In the genomic region with DNA sequence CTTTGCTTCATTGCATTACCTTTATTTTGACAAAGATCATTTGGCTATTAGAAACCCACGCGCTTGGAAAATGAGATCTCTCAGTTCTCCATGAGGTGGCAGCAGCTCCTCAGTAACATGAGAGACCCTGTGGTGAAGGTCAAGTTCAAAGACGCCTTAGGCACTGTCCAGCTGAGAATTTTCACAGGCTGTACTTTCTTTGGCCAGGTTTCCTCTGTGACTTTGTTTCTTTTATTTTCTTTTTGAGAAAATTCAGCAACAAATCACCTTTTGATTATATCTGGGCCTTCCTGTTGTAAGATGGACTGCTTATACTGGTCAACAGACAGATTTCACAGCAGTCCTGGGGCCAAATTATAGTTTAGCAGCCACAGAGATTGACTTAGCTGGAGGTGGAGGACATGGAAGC, we compare ENCODE assay signal across 8 cellular contexts. TPM values are rescaled to one million over a fixed set of nuclear protein-coding genes. Genes with fewer than 3 reads are reported as not detected.
DNase-seq lines count a peak whose midpoint lies in the region; ATAC-seq, FAIRE-seq and TF ChIP-seq lines count a peak whose summit lies in the region.

No MANE protein-coding gene starts in this region.

- H3K9me2 ChIP-seq in DOHH2 (replicated peaks; ENCODE audit: control insufficient read depth, low read length), result no peaks in the 10 kb centered on the region

- CTCF ChIA-PET in HEK293 (lab: Yijun Ruan, JAX), result interaction anchor here (0.6 to 3.3 kb wide), 11 partner anchors 8 to 835 kb away, joined by 3 to 13 read pairs (median 3); no protein-coding TSS in a partner anchor

- no peaks in the 10 kb centered on the region for H3K9me3 ChIP-seq in DOHH2 (ENCODE audit: control insufficient read depth, insufficient read depth, low read length)
- H3K9me3 ChIP-seq in HEK293 (ENCODE audit: control insufficient read depth, insufficient read depth, low read depth, low read length), result no peaks in the 10 kb centered on the region
- no peaks in the 10 kb centered on the region for H3K9me3 ChIP-seq in small intestine (ENCODE audit: control insufficient read depth, low read depth)

- no peaks in the 10 kb centered on the region for H4K20me1 ChIP-seq in DOHH2 (ENCODE audit: control insufficient read depth, insufficient read depth, low read depth, low read length)

- peak; percentile 18 for DNase-seq in 8988T
- DNase-seq in NCI-H82 treated with DMSO at 0.1 percent for 48 hours (lab: John Stamatoyannopoulos, UW; ENCODE audit: unreplicated experiment), result peak; percentile 13
- DNase-seq in amniotic stem cell (lab: John Stamatoyannopoulos, UW), result peak; percentile 49
- peak; percentile 35 for DNase-seq in hepatic stellate cell (ENCODE audit: low spot score)
- DNase-seq in small intestine, result peak; percentile 70

- FAIRE-seq in small intestine (lab: Jason Lieb, UNC), result peak; percentile 26

- H3K36me3 ChIP-seq in DOHH2 (ENCODE audit: control insufficient read depth, low read length) (no peaks in the 10 kb centered on the region), HEK293 (ENCODE audit: control insufficient read depth in 2 of 2, insufficient read depth in 1 of 2, low read length in 2 of 2) (no peaks in the 10 kb centered on the region), small intestine (ENCODE audit: control insufficient read depth in 2 of 2, insufficient read depth in 2 of 2, low read length in 2 of 2) (no peaks in the 10 kb centered on the region)

- no peak overlapping the region for H3K4me2 ChIP-seq in DOHH2 (ENCODE audit: low read length)

- POLR2A ChIA-PET in HEK293 (lab: Yijun Ruan, JAX), result interaction anchor here (1.5 kb wide), 1 partner anchor 55 kb away, joined by 3 read pairs; the partner anchor contains the start of gene RAB18

- ATAC-seq in HG03457 (IDR thresholded peaks at IDR 0.05; ENCODE audit: unreplicated experiment), result no peak

- TF ChIP-seq CTCF in DOHH2 (IDR thresholded peaks at IDR 0.05; ENCODE audit: low read depth, low read length, poor library complexity, severe bottlenecking), result peak; percentile 78
- TF ChIP-seq CTCF in HEK293 (tag by site-specific recombination; IDR thresholded peaks at IDR 0.05), result peak; percentile 57; the same call in 1 of the 2 replicates

- H3K27ac ChIP-seq in DOHH2 (ENCODE audit: low read depth, low read length), result no peak overlapping the region
- H3K27ac ChIP-seq in HEK293 (ENCODE audit: extremely low read depth, low read depth, low read length), result no peak overlapping the region
- no peak overlapping the region for H3K27ac ChIP-seq in small intestine (ENCODE audit: low read depth in 1 of 2, low read length in 1 of 2)

- H3K4me3 ChIP-seq in DOHH2 (ENCODE audit: low read length), result no peak overlapping the region
- no peak overlapping the region for H3K4me3 ChIP-seq in HEK293 (ENCODE audit: low read depth, low read length)
- H3K4me3 ChIP-seq in small intestine (ENCODE audit: low read depth in 1 of 2, low read length in 2 of 2), result no peak overlapping the region

- H3K79me2 ChIP-seq in DOHH2 (ENCODE audit: control insufficient read depth, low read length), result no peaks in the 10 kb centered on the region

- peaks cover 5% of the 10 kb centered on the region; the same call in 1 of the 2 replicates for H3K27me3 ChIP-seq in DOHH2 (ENCODE audit: control insufficient read depth, low read length)
- no peaks in the 10 kb centered on the region for H3K27me3 ChIP-seq in small intestine (ENCODE audit: control insufficient read depth in 2 of 2, insufficient read depth in 2 of 2, low read length in 2 of 2)

- H3K4me1 ChIP-seq in DOHH2 (ENCODE audit: control insufficient read depth, low read length), result no peaks in the 10 kb centered on the region
- H3K4me1 ChIP-seq in HEK293 (ENCODE audit: control insufficient read depth, insufficient read depth, low read length), result no peaks in the 10 kb centered on the region
- H3K4me1 ChIP-seq in small intestine (ENCODE audit: control insufficient read depth in 2 of 2, insufficient read depth in 1 of 2, low read depth in 1 of 2, low read length in 1 of 2), result no peaks in the 10 kb centered on the region

- H3F3A ChIP-seq in DOHH2 (ENCODE audit: control insufficient read depth, insufficient read depth), result no peaks in the 10 kb centered on the region

- WGBS in small intestine, 3 donors, result 0 to 4% (median 3%) methylated on average over 3 of the region's 3 CpGs

TF ChIP-seq in HEK293, 187 proteins besides CTCF, POLR2A, EP300 and RAD21:
- TF ChIP-seq ZIC2 (tag by site-specific recombination; IDR thresholded peaks at IDR 0.05) (peak; percentile 51; the same call in 1 of the 2 replicates), ZSCAN23 (tag by site-specific recombination; IDR thresholded peaks at IDR 0.05) (no peak), PRDM1 (tag by site-specific recombination; IDR thresholded peaks at IDR 0.05) (peak; percentile 17; the same call in 1 of the 2 replicates), ZNF654 (tag by site-specific recombination; IDR thresholded peaks at IDR 0.05; ENCODE audit: low read depth) (peak; percentile 95), TCF7L2 (IDR thresholded peaks at IDR 0.05; ENCODE audit: borderline replicate concordance, low read depth, low read length) (peak; percentile 13; the same call in 1 of the 2 replicates), ZNF239 (tag by site-specific recombination; IDR thresholded peaks at IDR 0.05) (no peak), ZNF785 (tag by site-specific recombination; IDR thresholded peaks at IDR 0.05) (no peak), GLIS2 (tag by site-specific recombination; IDR thresholded peaks at IDR 0.05) (no peak)
- TF ChIP-seq, protein P1, sequence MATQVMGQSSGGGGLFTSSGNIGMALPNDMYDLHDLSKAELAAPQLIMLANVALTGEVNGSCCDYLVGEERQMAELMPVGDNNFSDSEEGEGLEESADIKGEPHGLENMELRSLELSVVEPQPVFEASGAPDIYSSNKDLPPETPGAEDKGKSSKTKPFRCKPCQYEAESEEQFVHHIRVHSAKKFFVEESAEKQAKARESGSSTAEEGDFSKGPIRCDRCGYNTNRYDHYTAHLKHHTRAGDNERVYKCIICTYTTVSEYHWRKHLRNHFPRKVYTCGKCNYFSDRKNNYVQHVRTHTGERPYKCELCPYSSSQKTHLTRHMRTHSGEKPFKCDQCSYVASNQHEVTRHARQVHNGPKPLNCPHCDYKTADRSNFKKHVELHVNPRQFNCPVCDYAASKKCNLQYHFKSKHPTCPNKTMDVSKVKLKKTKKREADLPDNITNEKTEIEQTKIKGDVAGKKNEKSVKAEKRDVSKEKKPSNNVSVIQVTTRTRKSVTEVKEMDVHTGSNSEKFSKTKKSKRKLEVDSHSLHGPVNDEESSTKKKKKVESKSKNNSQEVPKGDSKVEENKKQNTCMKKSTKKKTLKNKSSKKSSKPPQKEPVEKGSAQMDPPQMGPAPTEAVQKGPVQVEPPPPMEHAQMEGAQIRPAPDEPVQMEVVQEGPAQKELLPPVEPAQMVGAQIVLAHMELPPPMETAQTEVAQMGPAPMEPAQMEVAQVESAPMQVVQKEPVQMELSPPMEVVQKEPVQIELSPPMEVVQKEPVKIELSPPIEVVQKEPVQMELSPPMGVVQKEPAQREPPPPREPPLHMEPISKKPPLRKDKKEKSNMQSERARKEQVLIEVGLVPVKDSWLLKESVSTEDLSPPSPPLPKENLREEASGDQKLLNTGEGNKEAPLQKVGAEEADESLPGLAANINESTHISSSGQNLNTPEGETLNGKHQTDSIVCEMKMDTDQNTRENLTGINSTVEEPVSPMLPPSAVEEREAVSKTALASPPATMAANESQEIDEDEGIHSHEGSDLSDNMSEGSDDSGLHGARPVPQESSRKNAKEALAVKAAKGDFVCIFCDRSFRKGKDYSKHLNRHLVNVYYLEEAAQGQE (tag by site-specific recombination; IDR thresholded peaks at IDR 0.05), result peak; percentile 74

RNA-seq across cellular contexts. Expression of gene RAB18, which starts 54.5 kb away (rescaled TPM):
- 10 to 100 TPM; 28.4 to 40.5 (median 34.0) TPM for polyA plus RNA-seq in small intestine

Comparison
In these comparisons a context has a peak if more than half of its experiments do, and no peak if none do; other contexts are left out.
1. DNase-seq: peak in every context shown above with its lines; median percentile 70 in small intestine; 49 in amniotic stem cell; 35 in hepatic stellate cell; 18 in 8988T; 13 in NCI-H82 treated with DMSO at 0.1 percent for 48 hours.